8 cellular contexts compared by ENCODE assay signal in genomic region chr9:136483589-136484152, GRCh38. TPM values are rescaled to one million over a fixed set of nuclear protein-coding genes. Genes with fewer than 3 reads are reported as not detected.
DNase-seq lines count a peak whose midpoint lies in the region; ATAC-seq and TF ChIP-seq lines count a peak whose summit lies in the region.

No MANE protein-coding gene starts in this region.

- peak overlapping the region; percentile 95 to 98 (median 97) for H3K4me3 Mint-ChIP-seq in nephron

- DNase-seq in ELF-1 (ENCODE audit: low read depth, low spot score) (peak; percentile 97), GOT3 (lab: John Stamatoyannopoulos, UW) (peak; percentile 90), Kasumi-1 (lab: John Stamatoyannopoulos, UW) (peak; percentile 72 to 75), RPMI7951 (ENCODE audit: low read depth) (peak; percentile 79), fibroblast of the aortic adventitia (ENCODE audit: low read depth) (peak; percentile 85)
- peak; percentile 94 for DNase-seq in activated T-helper 9 cell treated with anti-CD3 and anti-CD28 coated beads, Interleukin-2, amount 50 U/mL, for 16 hours (ENCODE audit: low read depth)
- DNase-seq in stimulated activated naive CD8-positive, alpha-beta T cell treated with anti-CD3 and anti-CD28 coated beads, Interleukin-15, Interleukin-2, amounts not matched to agents 100 U/mL and 50 U/mL, for 24 hours = peak; percentile 99

- H3K9me3 Mint-ChIP-seq in nephron = no peaks in the 10 kb centered on the region

- peaks cover 8% of the 10 kb centered on the region for H3K36me3 Mint-ChIP-seq in nephron (ENCODE audit: low read depth)

- ATAC-seq in stimulated activated naive CD8-positive, alpha-beta T cell treated with anti-CD3 and anti-CD28 coated beads, Interleukin-15, Interleukin-2, amounts not matched to agents 100 U/mL and 50 U/mL, for 24 hours = peak; percentile 65

- H3K27me3 Mint-ChIP-seq in nephron (ENCODE audit: low read depth) = no peaks in the 10 kb centered on the region

- peaks cover 18% of the 10 kb centered on the region for H3K4me1 Mint-ChIP-seq in nephron

- peak overlapping the region; percentile 77 for H3K4me3 ChIP-seq in fibroblast of the aortic adventitia (ENCODE audit: low read depth, low read length)

- TF ChIP-seq CTCF in fibroblast of the aortic adventitia (IDR thresholded peaks at IDR 0.05; ENCODE audit: insufficient read depth, low read length) (no peak), nephron (IDR thresholded peaks at IDR 0.05; ENCODE audit: unreplicated experiment in 3 of 3) (no peak)

- H3K27ac Mint-ChIP-seq in nephron = peak overlapping the region; percentile 93 to 99 (median 96)

RNA-seq across cellular contexts. Expression of gene SEC16A, which starts 0.8 kb away (rescaled TPM):
- 14.5 and 14.8 TPM in 2 replicates for total RNA-seq in RPMI7951 (2014; rRNA removed; shearing (Covaris generic))
- total RNA-seq in fibroblast of the aortic adventitia (ENCODE audit: low replicate concordance) = 23.8 and 39.4 TPM in 2 replicates

RNA-seq across cellular contexts. Expression of gene INPP5E, which starts 44.0 kb away (rescaled TPM):
- 3.4 and 3.8 TPM in 2 replicates for total RNA-seq in RPMI7951 (2014; rRNA removed; shearing (Covaris generic))
- 11.9 and 12.5 TPM in 2 replicates for total RNA-seq in fibroblast of the aortic adventitia (ENCODE audit: low replicate concordance)

Comparison
In these comparisons a context has a peak if more than half of its experiments do, and no peak if none do; other contexts are left out.
1. Peak in every context shown above with its lines: DNase-seq, ATAC-seq and H3K4me3 ChIP-seq.